In genomic region chr1:151888972-151889570, GRCh38 we compare ENCODE assay signal across 9 cellular contexts. TPM values are rescaled to one million over a fixed set of nuclear protein-coding genes. Genes with fewer than 3 reads are reported as not detected.
DNase-seq lines count a peak whose midpoint lies in the region; ATAC-seq, FAIRE-seq and TF ChIP-seq lines count a peak whose summit lies in the region.
"Had no signal": no experiment of that assay in that cellular context is flagged by ENCODE, and none has a peak within 500 bp of the region (broad histone marks: within the 10 kb centered on the region; RNA-seq: fewer than 3 reads in every experiment).

No MANE protein-coding gene starts in this region.

- no peak for FAIRE-seq in endothelial cell of umbilical vein (lab: Jason Lieb, UNC)
- FAIRE-seq: colon had no signal

- H3K9me3 ChIP-seq in heart left ventricle (peaks cover 0 to 5% (median 0%) of the 10 kb centered on the region in 12 donors), OCI-LY3 (ENCODE audit: insufficient read depth, low read length) (no peaks in the 10 kb centered on the region), endothelial cell of umbilical vein (replicated peaks; ENCODE audit: control insufficient read depth, insufficient read depth, low read length) (no peaks in the 10 kb centered on the region), transverse colon (no peaks in the 10 kb centered on the region), prostate gland (no peaks in the 10 kb centered on the region)

- no peak overlapping the region for H3K4me3 ChIP-seq in heart left ventricle
- no peak overlapping the region for H3K4me3 ChIP-seq in OCI-LY3 (ENCODE audit: low read length)
- no peak overlapping the region for H3K4me3 ChIP-seq in endothelial cell of umbilical vein (replicated peaks in 1 of 3; ENCODE audit: insufficient read depth in 1 of 3, low read depth in 1 of 3, low read length in 3 of 3)
- H3K4me3 ChIP-seq in transverse colon: no peak overlapping the region
- H3K4me3 ChIP-seq in prostate gland: no peak overlapping the region

- CTCF ChIA-PET in endothelial cell of umbilical vein (lab: Charles Lee): interaction anchor here (0.6 to 8.2 kb wide), 12 partner anchors 11 to 112 kb away, joined by 3 to 128 read pairs (median 4); partner anchors contain the start of gene THEM4

- H3K4me2 ChIP-seq in OCI-LY3 (ENCODE audit: low read length) (no peak overlapping the region), endothelial cell of umbilical vein (ENCODE audit: insufficient read depth, low read length) (no peak overlapping the region)

- intact Hi-C loops in heart left ventricle (cut with DNase I): loop anchor here in 1 of 10 donors (5.0 kb wide), 1 partner anchor 108 kb away; no protein-coding TSS in a partner anchor
- intact Hi-C loops in left ventricle myocardium superior (cut with micrococcal nuclease): no loop called here
- intact Hi-C loops in endothelial cell of umbilical vein (cut with micrococcal nuclease): loop anchor here (1.0 kb wide), 4 partner anchors 45 to 112 kb away; no protein-coding TSS in a partner anchor
- intact Hi-C loops in transverse colon (cut with DNase I; ENCODE audit: low total_unique reads): no loop called here
- intact Hi-C loops in prostate gland (cut with DNase I): no loop called here

- no peak for TF ChIP-seq EP300 in transverse colon (IDR thresholded peaks at IDR 0.05; ENCODE audit: low read depth)

- H3K9ac ChIP-seq in OCI-LY3 (ENCODE audit: low read length) (no peak overlapping the region), endothelial cell of umbilical vein (replicated peaks; ENCODE audit: extremely low read depth, insufficient read depth, low read length) (no peak overlapping the region)

- no peak for TF ChIP-seq POLR2A in heart left ventricle (IDR thresholded peaks at IDR 0.05)
- TF ChIP-seq POLR2A in endothelial cell of umbilical vein (IDR thresholded peaks at IDR 0.05; ENCODE audit: low read depth, low read length): no peak
- TF ChIP-seq POLR2A in transverse colon (IDR thresholded peaks at IDR 0.05): no peak
- TF ChIP-seq POLR2A in prostate gland (IDR thresholded peaks at IDR 0.05): no peak

- no peaks in the 10 kb centered on the region for H3K4me1 ChIP-seq in heart left ventricle
- H3K4me1 ChIP-seq in OCI-LY3 (ENCODE audit: low read length): no peaks in the 10 kb centered on the region
- peaks cover 15% of the 10 kb centered on the region for H3K4me1 ChIP-seq in endothelial cell of umbilical vein (ENCODE audit: control insufficient read depth, extremely low read depth, insufficient read depth, low read length)
- no peaks in the 10 kb centered on the region for H3K4me1 ChIP-seq in transverse colon
- H3K4me1 ChIP-seq in prostate gland (replicated peaks): no peaks in the 10 kb centered on the region

- TF ChIP-seq CTCF in heart left ventricle (IDR thresholded peaks at IDR 0.05): peak in 10 of 12 donors; percentile 15 to 49 (median 35)
- TF ChIP-seq CTCF in OCI-LY3 (IDR thresholded peaks at IDR 0.05; ENCODE audit: low read depth, low read length): peak; percentile 61
- peak; percentile 20 to 22 for TF ChIP-seq CTCF in endothelial cell of umbilical vein (IDR thresholded peaks at IDR 0.05; ENCODE audit: extremely low read depth in 1 of 2, insufficient read depth in 1 of 2, low read depth in 1 of 2, low read length in 2 of 2)
- peak; percentile 31 to 47 (median 42) for TF ChIP-seq CTCF in transverse colon (IDR thresholded peaks at IDR 0.05)
- peak in 2 of 4 experiments; percentile 16 to 28 for TF ChIP-seq CTCF in prostate gland (IDR thresholded peaks at IDR 0.05)

- POLR2A ChIA-PET in endothelial cell of umbilical vein (lab: Charles Lee): no interaction called here

- H3K36me3 ChIP-seq in heart left ventricle (peaks cover 0 to 82% (median 33%) of the 10 kb centered on the region in 9 donors), OCI-LY3 (replicated peaks; ENCODE audit: low read depth, low read length) (peaks cover 73% of the 10 kb centered on the region), endothelial cell of umbilical vein (ENCODE audit: control insufficient read depth in 2 of 2, extremely low read depth in 1 of 2, insufficient read depth in 2 of 2, low read length in 2 of 2) (no peaks in the 10 kb centered on the region), transverse colon (peaks cover 0 to 3% (median 0%) of the 10 kb centered on the region in 4 donors), prostate gland (no peaks in the 10 kb centered on the region)

- no TSS peak for BruUV-seq in endothelial cell of umbilical vein (replicated peaks; lab: Mats Ljungman, UMichigan)

- H3K27me3 ChIP-seq in heart left ventricle (no peaks in the 10 kb centered on the region), OCI-LY3 (ENCODE audit: low read depth, low read length) (no peaks in the 10 kb centered on the region), endothelial cell of umbilical vein (ENCODE audit: control insufficient read depth in 2 of 2, insufficient read depth in 2 of 2, low read length in 2 of 2) (no peaks in the 10 kb centered on the region), transverse colon (no peaks in the 10 kb centered on the region), prostate gland (replicated peaks; ENCODE audit: insufficient read depth) (no peaks in the 10 kb centered on the region)

- H4K20me1 ChIP-seq in OCI-LY3 (ENCODE audit: insufficient read depth, low read length) (no peaks in the 10 kb centered on the region), endothelial cell of umbilical vein (replicated peaks; ENCODE audit: control insufficient read depth, extremely low read depth, insufficient read depth, low read length) (no peaks in the 10 kb centered on the region)

- H2AFZ ChIP-seq in OCI-LY3 (ENCODE audit: low read depth, low read length) (no peak overlapping the region), endothelial cell of umbilical vein (ENCODE audit: low read depth, low read length) (no peak overlapping the region)

- peaks cover 3% of the 10 kb centered on the region; the same call in 1 of the 2 replicates for H3K79me2 ChIP-seq in OCI-LY3 (ENCODE audit: low read length)
- H3K79me2 ChIP-seq in endothelial cell of umbilical vein (ENCODE audit: control insufficient read depth, insufficient read depth, low read length): no peaks in the 10 kb centered on the region

- in situ Hi-C loops in transverse colon (cut with MboI; ENCODE audit: low pct_ligation_motif_present in 1 of 4, low pct_unique_long_range_greater_than_20kb in 1 of 4, low sequenced_read_pairs in 3 of 4): no loop called here

- 89 to 96% (median 93%) methylated on average over 2 of the region's 2 CpGs for WGBS in heart left ventricle, 4 donors
- 79 to 92% methylated on average over 2 of the region's 2 CpGs for WGBS in transverse colon (ENCODE audit: low coverage in 1 of 2), 2 donors
- 83% methylated on average over 2 of the region's 2 CpGs for WGBS in prostate gland

- H3K9me1 ChIP-seq in endothelial cell of umbilical vein (replicated peaks; ENCODE audit: control insufficient read depth, extremely low read depth, insufficient read depth, low read length): no peaks in the 10 kb centered on the region

- H3K27ac ChIP-seq in heart left ventricle (no peak overlapping the region), OCI-LY3 (ENCODE audit: low read length) (no peak overlapping the region), endothelial cell of umbilical vein (ENCODE audit: insufficient read depth, low read depth, low read length) (no peak overlapping the region), transverse colon (no peak overlapping the region), prostate gland (no peak overlapping the region)

- no peak for DNase-seq in heart left ventricle
- DNase-seq in left ventricle myocardium superior: no peak
- peak; percentile 28 for DNase-seq in endothelial cell of umbilical vein (ENCODE audit: low read depth, low spot score)
- no peak for DNase-seq in transverse colon
- DNase-seq in inferior parietal cortex (ENCODE audit: extremely low spot score): no peak
- DNase-seq in prostate gland (ENCODE audit: low spot score): no peak
- DNase-seq in NCI-H524 treated with DMSO at 0.1 percent for 48 hours (lab: John Stamatoyannopoulos, UW): no peak

- dilution Hi-C loops in endothelial cell of umbilical vein (cut with MboI; ENCODE audit: extremely low pct_ligation_motif_present, low sequenced_read_pairs): no loop called here

- ATAC-seq in heart left ventricle (no peak), left ventricle myocardium superior (no peak)

RNA-seq across cellular contexts. Expression of gene THEM4, which starts 20.2 kb away (rescaled TPM):
- total RNA-seq in heart left ventricle: 10 to 100 TPM; 14.2 to 17.0 (median 15.0) TPM
- polyA plus RNA-seq in heart left ventricle: 10 to 100 TPM; 14.8 to 25.5 TPM
- total RNA-seq in left ventricle myocardium superior: 16.6 TPM
- total RNA-seq in endothelial cell of umbilical vein: 22.1 and 24.9 TPM in 2 replicates
- 19.2 and 22.3 TPM in 2 replicates for polyA plus RNA-seq in endothelial cell of umbilical vein
- polyA plus RNA-seq in endothelial cell of umbilical vein (2011; cell fraction: cytosol; rRNA removed): 25.6 and 27.1 TPM in 2 replicates
- polyA plus RNA-seq in endothelial cell of umbilical vein (2011; cell fraction: nucleus; rRNA removed): 28.1 and 38.8 TPM in 2 replicates
- polyA plus RNA-seq in endothelial cell of umbilical vein (2012): 14.7 and 22.7 TPM in 2 replicates
- 29.5 and 36.2 TPM in 2 replicates for polyA minus RNA-seq in endothelial cell of umbilical vein
- 8.9 TPM for polyA minus RNA-seq in endothelial cell of umbilical vein (2011; cell fraction: cytosol; rRNA and poly(A)+ RNA removed)
- 14.1 and 26.0 TPM in 2 replicates for polyA minus RNA-seq in endothelial cell of umbilical vein (2011; cell fraction: nucleus; rRNA and poly(A)+ RNA removed)
- total RNA-seq in transverse colon: 10 to 100 TPM in 2 of 4 donors, 1 to 10 TPM in 2; 4.6 to 21.8 (median 9.5) TPM
- total RNA-seq in prostate gland: 10 to 100 TPM; 21.2 to 30.3 TPM

RNA-seq across cellular contexts. Expression of gene THEM5, which starts 35.6 kb away (rescaled TPM):
- total RNA-seq in heart left ventricle: under 1 TPM in 1 of 9 donors, not detected in 8; 0.52 TPM
- not detected for polyA plus RNA-seq in heart left ventricle
- total RNA-seq in left ventricle myocardium superior: not detected
- not detected in 2 replicates for total RNA-seq in endothelial cell of umbilical vein
- not detected in 2 replicates for polyA plus RNA-seq in endothelial cell of umbilical vein
- not detected in 2 replicates for polyA plus RNA-seq in endothelial cell of umbilical vein (2011; cell fraction: cytosol; rRNA removed)
- not detected in 2 replicates for polyA plus RNA-seq in endothelial cell of umbilical vein (2011; cell fraction: nucleus; rRNA removed)
- polyA plus RNA-seq in endothelial cell of umbilical vein (2012): 0.37 TPM in 1 of 2 replicates, not detected in the other
- polyA minus RNA-seq in endothelial cell of umbilical vein: not detected in 2 replicates
- polyA minus RNA-seq in endothelial cell of umbilical vein (2011; cell fraction: cytosol; rRNA and poly(A)+ RNA removed): 3.1 TPM
- polyA minus RNA-seq in endothelial cell of umbilical vein (2011; cell fraction: nucleus; rRNA and poly(A)+ RNA removed): not detected in 2 replicates
- total RNA-seq in transverse colon: not detected
- not detected for total RNA-seq in prostate gland

RNA-seq across cellular contexts. Expression of gene C2CD4D, which starts 49.5 kb away (rescaled TPM):
- total RNA-seq in heart left ventricle (under 1 TPM in 2 of 9 donors, not detected in 7; 0.14 to 0.28 TPM), left ventricle myocardium superior (not detected), endothelial cell of umbilical vein (0.18 TPM in 1 of 2 replicates, not detected in the other), transverse colon (not detected), prostate gland (1 to 10 TPM; 2.0 to 2.8 TPM)
- polyA plus RNA-seq in heart left ventricle (not detected), endothelial cell of umbilical vein (0.05 TPM in 1 of 2 replicates, not detected in the other)
- not detected in 2 replicates for polyA plus RNA-seq in endothelial cell of umbilical vein (2011; cell fraction: cytosol; rRNA removed)
- not detected in 2 replicates for polyA plus RNA-seq in endothelial cell of umbilical vein (2011; cell fraction: nucleus; rRNA removed)
- 0.19 and 0.26 TPM in 2 replicates for polyA plus RNA-seq in endothelial cell of umbilical vein (2012)
- polyA minus RNA-seq in endothelial cell of umbilical vein: not detected in 2 replicates
- not detected for polyA minus RNA-seq in endothelial cell of umbilical vein (2011; cell fraction: cytosol; rRNA and poly(A)+ RNA removed)
- not detected in 2 replicates for polyA minus RNA-seq in endothelial cell of umbilical vein (2011; cell fraction: nucleus; rRNA and poly(A)+ RNA removed)

RNA-seq across cellular contexts. Expression of gene RORC, which starts 57.5 kb away (rescaled TPM):
- total RNA-seq in heart left ventricle (10 to 100 TPM in 6 of 9 donors, 1 to 10 TPM in 3; 3.6 to 58.9 (median 12.4) TPM), left ventricle myocardium superior (13.0 TPM), endothelial cell of umbilical vein (not detected in 2 replicates), transverse colon (10 to 100 TPM in 3 of 4 donors, 1 to 10 TPM in 1; 3.4 to 34.3 (median 32.0) TPM), prostate gland (10 to 100 TPM; 51.8 to 73.2 TPM)
- polyA plus RNA-seq in heart left ventricle (10 to 100 TPM in 1 of 2 donors, 1 to 10 TPM in 1; 6.8 to 11.8 TPM), endothelial cell of umbilical vein (not detected in 2 replicates)
- not detected in 2 replicates for polyA plus RNA-seq in endothelial cell of umbilical vein (2011; cell fraction: cytosol; rRNA removed)
- polyA plus RNA-seq in endothelial cell of umbilical vein (2011; cell fraction: nucleus; rRNA removed): not detected in 2 replicates
- not detected in 2 replicates for polyA plus RNA-seq in endothelial cell of umbilical vein (2012)
- polyA minus RNA-seq in endothelial cell of umbilical vein: not detected in 2 replicates
- 7.6 TPM for polyA minus RNA-seq in endothelial cell of umbilical vein (2011; cell fraction: cytosol; rRNA and poly(A)+ RNA removed)
- not detected in 2 replicates for polyA minus RNA-seq in endothelial cell of umbilical vein (2011; cell fraction: nucleus; rRNA and poly(A)+ RNA removed)
